In genomic region chr1:16960560-16961296, GRCh38 we compare ENCODE assay signal across 8 cellular contexts. TPM values are rescaled to one million over a fixed set of nuclear protein-coding genes. Genes with fewer than 3 reads are reported as not detected.
DNase-seq lines count a peak whose midpoint lies in the region; ATAC-seq, FAIRE-seq and TF ChIP-seq lines count a peak whose summit lies in the region.

No MANE protein-coding gene starts in this region.

- H3K36me3 ChIP-seq in MG63: no peaks in the 10 kb centered on the region
- peaks cover 0 to 2% of the 10 kb centered on the region in 2 donors for H3K36me3 ChIP-seq in small intestine (ENCODE audit: control insufficient read depth in 2 of 2, insufficient read depth in 2 of 2, low read length in 2 of 2)

- WGBS in small intestine, 3 donors: 3 to 5% (median 4%) methylated on average over 29 to 57 of the region's 57 CpGs

- no peaks in the 10 kb centered on the region for H3K4me1 ChIP-seq in small intestine (ENCODE audit: control insufficient read depth in 2 of 2, insufficient read depth in 1 of 2, low read depth in 1 of 2, low read length in 1 of 2)

- no peak for ATAC-seq in HG02981 (IDR thresholded peaks at IDR 0.05; ENCODE audit: unreplicated experiment)

- peak overlapping the region in 1 of 2 donors; percentile 40 for H3K27ac ChIP-seq in small intestine (ENCODE audit: low read depth in 1 of 2, low read length in 1 of 2)

- DNase-seq in AG09319 (ENCODE audit: extremely low read depth, low read depth): no peak
- peak; percentile 81 for DNase-seq in GM19238 (ENCODE audit: insufficient read length, low spot score)
- peak; percentile 88 for DNase-seq in MG63
- peak; percentile 73 for DNase-seq in T-helper 9 cell
- peak; percentile 91 for DNase-seq in astrocyte of the hippocampus (ENCODE audit: low read depth, low spot score)
- DNase-seq in iPS-NIHi11 (ENCODE audit: low spot score): peak; percentile 86
- peak; percentile 83 for DNase-seq in small intestine

- TF ChIP-seq CTCF in AG09319 (IDR thresholded peaks at IDR 0.05; ENCODE audit: low read depth, low read length): peak; percentile 66

- H3K27me3 ChIP-seq in MG63 (no peaks in the 10 kb centered on the region), small intestine (ENCODE audit: control insufficient read depth in 2 of 2, insufficient read depth in 2 of 2, low read length in 2 of 2) (no peaks in the 10 kb centered on the region)

- FAIRE-seq in small intestine (lab: Jason Lieb, UNC): no peak

- H3K4me3 ChIP-seq in MG63 (peak overlapping the region; percentile 34), small intestine (ENCODE audit: low read depth in 1 of 2, low read length in 2 of 2) (peak overlapping the region in 1 of 2 donors; percentile 58)

- no peaks in the 10 kb centered on the region for H3K9me3 ChIP-seq in MG63
- no peaks in the 10 kb centered on the region for H3K9me3 ChIP-seq in small intestine (ENCODE audit: control insufficient read depth, low read depth)

RNA-seq across cellular contexts. Expression of gene MFAP2, which starts 19.7 kb away (rescaled TPM):
- 112 and 123 TPM in 2 replicates for total RNA-seq in MG63 (2014; rRNA removed; shearing (Covaris generic); ENCODE audit: low replicate concordance)
- polyA plus RNA-seq in small intestine: 1 to 10 TPM in 2 of 3 donors, not detected in 1; 2.4 to 8.7 TPM

RNA-seq across cellular contexts. Expression of gene CROCC, which starts 39.0 kb away (rescaled TPM):
- total RNA-seq in MG63 (2014; rRNA removed; shearing (Covaris generic); ENCODE audit: low replicate concordance): 18.1 and 36.9 TPM in 2 replicates
- 10 to 100 TPM in 1 of 3 donors, 1 to 10 TPM in 2; 2.7 to 13.3 (median 7.2) TPM for polyA plus RNA-seq in small intestine

RNA-seq across cellular contexts. Expression of gene ATP13A2, which starts 51.0 kb away (rescaled TPM):
- 28.6 and 31.1 TPM in 2 replicates for total RNA-seq in MG63 (2014; rRNA removed; shearing (Covaris generic); ENCODE audit: low replicate concordance)
- polyA plus RNA-seq in small intestine: 10 to 100 TPM; 14.6 to 33.7 (median 16.1) TPM
